Comparison of ENCODE assay signal across 13 cellular contexts in the genomic region with DNA sequence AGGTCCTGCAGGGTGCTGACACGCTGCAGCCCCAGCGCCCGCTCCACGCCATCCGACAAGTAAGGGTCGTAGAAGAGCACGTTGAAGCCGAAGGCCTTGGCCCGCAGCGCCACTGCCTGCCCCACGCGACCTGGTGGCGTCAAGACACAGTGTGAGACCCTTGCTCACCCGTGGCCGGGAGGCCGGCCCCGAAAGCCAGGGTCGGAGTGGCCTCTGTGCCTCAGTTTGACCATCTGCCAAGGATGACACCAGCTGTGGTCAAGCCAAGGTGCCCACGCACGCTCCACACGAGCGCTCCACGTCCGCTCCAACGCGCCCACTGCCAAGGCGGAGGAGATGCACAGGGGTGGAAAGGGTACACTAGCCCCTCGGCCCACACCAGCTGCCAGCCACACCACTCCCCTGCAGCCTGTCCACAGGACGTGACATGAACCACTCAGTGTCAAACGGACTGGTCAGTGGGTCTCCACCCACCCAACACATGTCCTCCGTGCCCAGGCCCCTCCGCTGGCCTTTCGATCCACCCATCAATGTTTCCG. TPM values are rescaled to one million over a fixed set of nuclear protein-coding genes. Genes with fewer than 3 reads are reported as not detected.
DNase-seq lines count a peak whose midpoint lies in the region; ATAC-seq and TF ChIP-seq lines count a peak whose summit lies in the region.
"Had no signal": no experiment of that assay in that cellular context is flagged by ENCODE, and none has a peak within 500 bp of the region (broad histone marks: within the 10 kb centered on the region; RNA-seq: fewer than 3 reads in every experiment).

No MANE protein-coding gene starts in this region.

- H4K20me1 ChIP-seq in Karpas-422 (ENCODE audit: insufficient read depth, low read depth, low read length) = peaks cover 42% of the 10 kb centered on the region

- POLR2A ChIA-PET in activated CD4-positive, alpha-beta T cell treated with anti-CD3 and anti-CD28 coated beads, Interleukin-2, amount 10 ng/mL, durations not matched to agents 7 days and 5 days (lab: Charles Lee) = interaction anchor here (1.5 kb wide), 1 partner anchor 15 kb away, joined by 4 read pairs; no protein-coding TSS in a partner anchor

- H3K4me2 ChIP-seq in Karpas-422 (ENCODE audit: low read depth, low read length, poor library complexity, severe bottlenecking) = peak overlapping the region; percentile 100
- H3K4me2 ChIP-seq: A549, neural progenitor cell had no signal

- peak overlapping the region; percentile 36 for H3K4me3 Mint-ChIP-seq in activated CD4-positive, alpha-beta T cell treated with anti-CD3 and anti-CD28 coated beads, Interleukin-2, amount 10 ng/mL, durations not matched to agents 7 days and 5 days
- peak overlapping the region; percentile 69 for H3K4me3 Mint-ChIP-seq in activated naive CD8-positive, alpha-beta T cell treated with anti-CD3 and anti-CD28 coated beads for 36 hours
- H3K4me3 Mint-ChIP-seq in natural killer cell treated with Interleukin-12 subunit alpha and Interleukin-12 subunit beta and Interleukin-15 and Interleukin-18, amount 100 ng/mL, for 72 hours = peak overlapping the region; percentile 49
- H3K4me3 Mint-ChIP-seq in progenitor cell of endocrine pancreas (ENCODE audit: low read depth) = no peak overlapping the region
- H3K4me3 Mint-ChIP-seq: neural progenitor cell had no signal

- peaks cover 42% of the 10 kb centered on the region for H3K36me3 Mint-ChIP-seq in activated CD4-positive, alpha-beta T cell treated with anti-CD3 and anti-CD28 coated beads, Interleukin-2, amount 10 ng/mL, durations not matched to agents 7 days and 5 days (ENCODE audit: low read depth)
- peaks cover 42% of the 10 kb centered on the region for H3K36me3 Mint-ChIP-seq in activated naive CD8-positive, alpha-beta T cell treated with anti-CD3 and anti-CD28 coated beads for 36 hours
- H3K36me3 Mint-ChIP-seq in natural killer cell treated with Interleukin-12 subunit alpha and Interleukin-12 subunit beta and Interleukin-15 and Interleukin-18, amount 100 ng/mL, for 72 hours = peaks cover 9% of the 10 kb centered on the region
- H3K36me3 Mint-ChIP-seq in progenitor cell of endocrine pancreas (ENCODE audit: insufficient read depth) = peaks cover 19% of the 10 kb centered on the region

- no peaks in the 10 kb centered on the region for H3K9me3 Mint-ChIP-seq in activated CD4-positive, alpha-beta T cell treated with anti-CD3 and anti-CD28 coated beads, Interleukin-2, amount 10 ng/mL, durations not matched to agents 7 days and 5 days
- peaks cover 2% of the 10 kb centered on the region for H3K9me3 Mint-ChIP-seq in activated naive CD8-positive, alpha-beta T cell treated with anti-CD3 and anti-CD28 coated beads for 36 hours
- H3K9me3 Mint-ChIP-seq in natural killer cell treated with Interleukin-12 subunit alpha and Interleukin-12 subunit beta and Interleukin-15 and Interleukin-18, amount 100 ng/mL, for 72 hours = no peaks in the 10 kb centered on the region
- no peaks in the 10 kb centered on the region for H3K9me3 Mint-ChIP-seq in progenitor cell of endocrine pancreas (ENCODE audit: low read depth)
- H3K9me3 Mint-ChIP-seq: neural progenitor cell had no signal

- no peaks in the 10 kb centered on the region for H3K9me2 ChIP-seq in Karpas-422 (replicated peaks; ENCODE audit: insufficient read depth, low read length)

- peak overlapping the region; percentile 87 for H3K27ac Mint-ChIP-seq in activated CD4-positive, alpha-beta T cell treated with anti-CD3 and anti-CD28 coated beads, Interleukin-2, amount 10 ng/mL, durations not matched to agents 7 days and 5 days
- H3K27ac Mint-ChIP-seq in activated naive CD8-positive, alpha-beta T cell treated with anti-CD3 and anti-CD28 coated beads for 36 hours = peak overlapping the region; percentile 88
- H3K27ac Mint-ChIP-seq in natural killer cell treated with Interleukin-12 subunit alpha and Interleukin-12 subunit beta and Interleukin-15 and Interleukin-18, amount 100 ng/mL, for 72 hours = peak overlapping the region; percentile 67 to 71
- no peak overlapping the region for H3K27ac Mint-ChIP-seq in progenitor cell of endocrine pancreas
- H3K27ac Mint-ChIP-seq: neural progenitor cell had no signal

- peaks cover 7% of the 10 kb centered on the region; the same call in 1 of the 2 replicates for H3K36me3 ChIP-seq in Karpas-422 (ENCODE audit: insufficient read depth, low read length)
- H3K36me3 ChIP-seq: neural progenitor cell had no signal

- H3K27me3 Mint-ChIP-seq in activated CD4-positive, alpha-beta T cell treated with anti-CD3 and anti-CD28 coated beads, Interleukin-2, amount 10 ng/mL, durations not matched to agents 7 days and 5 days = no peaks in the 10 kb centered on the region
- no peaks in the 10 kb centered on the region for H3K27me3 Mint-ChIP-seq in activated naive CD8-positive, alpha-beta T cell treated with anti-CD3 and anti-CD28 coated beads for 36 hours
- H3K27me3 Mint-ChIP-seq in natural killer cell treated with Interleukin-12 subunit alpha and Interleukin-12 subunit beta and Interleukin-15 and Interleukin-18, amount 100 ng/mL, for 72 hours = no peaks in the 10 kb centered on the region
- H3K27me3 Mint-ChIP-seq in progenitor cell of endocrine pancreas = no peaks in the 10 kb centered on the region

- ATAC-seq in natural killer cell treated with Interleukin-12 subunit alpha and Interleukin-12 subunit beta and Interleukin-15 and Interleukin-18, amount 100 ng/mL, for 72 hours = no peak
- no peak for ATAC-seq in HG02610 (IDR thresholded peaks at IDR 0.05; ENCODE audit: unreplicated experiment)
- ATAC-seq: A549 had no signal

- H2AFZ ChIP-seq in Karpas-422 (ENCODE audit: low read length) = no peak overlapping the region
- H2AFZ ChIP-seq: neural progenitor cell had no signal

- peak overlapping the region; percentile 4; the same call in 1 of the 2 replicates for H3K9ac ChIP-seq in Karpas-422 (ENCODE audit: low read length)
- H3K9ac ChIP-seq: neural progenitor cell had no signal

- CTCF ChIA-PET in activated CD4-positive, alpha-beta T cell treated with anti-CD3 and anti-CD28 coated beads, Interleukin-2, amount 10 ng/mL, durations not matched to agents 7 days and 5 days (lab: Charles Lee) = interaction anchor here (1.2 to 1.8 kb wide), 4 partner anchors 10 to 35 kb away, joined by 3 to 5 read pairs (median 3); no protein-coding TSS in a partner anchor

- H3K79me2 ChIP-seq in Karpas-422 (ENCODE audit: low read length) = peaks cover 15% of the 10 kb centered on the region

- H3K9me3 ChIP-seq in Karpas-422 (ENCODE audit: low read length) = no peaks in the 10 kb centered on the region
- H3K9me3 ChIP-seq: A549, Caco-2 had no signal

- no peak for TF ChIP-seq CTCF in progenitor cell of endocrine pancreas (IDR thresholded peaks at IDR 0.05; ENCODE audit: unreplicated experiment)

- H3K27me3 ChIP-seq in Karpas-422 (ENCODE audit: low read length) = no peaks in the 10 kb centered on the region
- H3K27me3 ChIP-seq: brain microvascular endothelial cell, neural progenitor cell had no signal

- DNase-seq in activated CD4-positive, alpha-beta T cell treated with anti-CD3 and anti-CD28 coated beads, Interleukin-2, amount 10 ng/mL, durations not matched to agents 7 days and 5 days = no peak
- no peak for DNase-seq in activated CD4-positive, alpha-beta T cell treated with anti-CD3 and anti-CD28 coated beads for 1 hour
- DNase-seq in Karpas-422 = no peak
- DNase-seq in activated naive CD8-positive, alpha-beta T cell treated with anti-CD3 and anti-CD28 coated beads for 36 hours = no peak
- no peak for DNase-seq in natural killer cell treated with Interleukin-12 subunit alpha and Interleukin-12 subunit beta and Interleukin-15 and Interleukin-18, amount 100 ng/mL, for 72 hours (ENCODE audit: low spot score)
- DNase-seq in effector CD4-positive, alpha-beta T cell = no peak
- no peak for DNase-seq in progenitor cell of endocrine pancreas (ENCODE audit: low spot score, unreplicated experiment)
- DNase-seq: brain microvascular endothelial cell, Caco-2, NCI-H1092 treated with DMSO at 0.1 percent for 48 hours had no signal

- H3K4me1 ChIP-seq in Karpas-422 (ENCODE audit: low read length) = peaks cover 68% of the 10 kb centered on the region
- H3K4me1 ChIP-seq: A549, Caco-2, neural progenitor cell had no signal

- peak overlapping the region; percentile 96 for H3K27ac ChIP-seq in Karpas-422 (ENCODE audit: low read length)
- H3K27ac ChIP-seq: A549, brain microvascular endothelial cell, neural progenitor cell had no signal

- H3K4me3 ChIP-seq in Karpas-422 (ENCODE audit: low read length) = no peak overlapping the region
- H3K4me3 ChIP-seq: A549, neural progenitor cell had no signal

- H3K4me1 Mint-ChIP-seq in activated CD4-positive, alpha-beta T cell treated with anti-CD3 and anti-CD28 coated beads, Interleukin-2, amount 10 ng/mL, durations not matched to agents 7 days and 5 days = peaks cover 35% of the 10 kb centered on the region
- peaks cover 28% of the 10 kb centered on the region for H3K4me1 Mint-ChIP-seq in activated naive CD8-positive, alpha-beta T cell treated with anti-CD3 and anti-CD28 coated beads for 36 hours
- H3K4me1 Mint-ChIP-seq in natural killer cell treated with Interleukin-12 subunit alpha and Interleukin-12 subunit beta and Interleukin-15 and Interleukin-18, amount 100 ng/mL, for 72 hours (ENCODE audit: low read depth in 2 of 2) = peaks cover 33 to 37% of the 10 kb centered on the region in 2 donors
- H3K4me1 Mint-ChIP-seq in progenitor cell of endocrine pancreas (ENCODE audit: low read depth) = no peaks in the 10 kb centered on the region
- H3K4me1 Mint-ChIP-seq: neural progenitor cell had no signal

RNA-seq across cellular contexts. Expression of a gene that starts 32.8 kb away (rescaled TPM):
- total RNA-seq in activated CD4-positive, alpha-beta T cell treated with anti-CD3 and anti-CD28 coated beads, Interleukin-2, amount 10 ng/mL, durations not matched to agents 7 days and 5 days = 100 to 1,000 TPM; 223 to 242 TPM
- 86.9 and 184 TPM in 2 replicates for total RNA-seq in Karpas-422 (2014; rRNA removed; shearing (Covaris generic); ENCODE audit: low replicate concordance)
- total RNA-seq in activated naive CD8-positive, alpha-beta T cell treated with anti-CD3 and anti-CD28 coated beads for 36 hours = 100 to 1,000 TPM; 135 to 141 TPM
- 100 to 1,000 TPM; 109 to 245 TPM for total RNA-seq in natural killer cell treated with Interleukin-12 subunit alpha and Interleukin-12 subunit beta and Interleukin-15 and Interleukin-18, amount 100 ng/mL, for 72 hours
- 199 and 204 TPM in 2 replicates for total RNA-seq in progenitor cell of endocrine pancreas

RNA-seq across cellular contexts. Expression of a gene that starts 43.8 kb away (rescaled TPM):
- 10 to 100 TPM; 21.5 to 28.3 TPM for total RNA-seq in activated CD4-positive, alpha-beta T cell treated with anti-CD3 and anti-CD28 coated beads, Interleukin-2, amount 10 ng/mL, durations not matched to agents 7 days and 5 days
- total RNA-seq in Karpas-422 (2014; rRNA removed; shearing (Covaris generic); ENCODE audit: low replicate concordance) = 7.4 and 8.9 TPM in 2 replicates
- total RNA-seq in activated naive CD8-positive, alpha-beta T cell treated with anti-CD3 and anti-CD28 coated beads for 36 hours = 1 to 10 TPM; 6.5 to 6.8 TPM
- total RNA-seq in natural killer cell treated with Interleukin-12 subunit alpha and Interleukin-12 subunit beta and Interleukin-15 and Interleukin-18, amount 100 ng/mL, for 72 hours = 10 to 100 TPM in 1 of 2 donors, 1 to 10 TPM in 1; 1.5 to 13.6 TPM
- total RNA-seq in progenitor cell of endocrine pancreas = 1.9 and 2.2 TPM in 2 replicates
